ENCODE assay signal across 16 cellular contexts in the genomic region with DNA sequence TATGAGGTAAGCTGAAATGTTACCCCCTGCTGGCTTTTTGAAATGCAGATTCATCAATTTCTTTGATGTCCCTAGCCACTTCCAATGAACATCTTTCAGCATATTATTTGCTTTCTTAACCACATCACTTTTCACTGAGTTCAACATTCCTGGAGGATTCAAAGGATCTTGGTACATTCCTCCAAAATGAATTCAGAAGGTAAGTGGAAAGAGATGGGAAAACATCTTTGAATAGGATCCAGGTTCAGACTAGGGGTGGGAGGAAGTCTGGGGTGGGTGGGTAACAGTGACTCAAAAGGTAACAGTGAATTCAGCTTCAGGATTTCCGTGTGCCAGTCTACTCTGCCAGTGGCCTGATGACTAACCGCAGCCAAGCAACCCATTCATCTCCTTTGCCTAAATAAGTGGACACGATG.
"Had no signal": no experiment of that assay in that cellular context is flagged by ENCODE, and none has a peak within 500 bp of the region (broad histone marks: within the 10 kb centered on the region; RNA-seq: fewer than 3 reads in every experiment).

No MANE protein-coding gene starts in this region.

- H3K36me3 ChIP-seq: ascending aorta, sigmoid colon had no signal

- H3K27ac ChIP-seq: ascending aorta, hepatocyte, sigmoid colon had no signal

- H3K27me3 ChIP-seq: ascending aorta, hepatocyte, sigmoid colon had no signal

- H3K4me3 Mint-ChIP-seq: activated CD8-positive, alpha-beta T cell treated with anti-CD3 and anti-CD28 coated beads, Interleukin-2, amount 10 ng/mL, durations not matched to agents 7 days and 5 days; central memory CD8-positive, alpha-beta T cell; naive B cell had no signal

- ATAC-seq: activated CD4-positive, CD25-positive, alpha-beta regulatory T cell treated with anti-CD3 and anti-CD28 coated beads, Interleukin-2, amount 50 U/mL, for 24 hours; activated CD8-positive, alpha-beta T cell treated with anti-CD3 and anti-CD28 coated beads, Interleukin-2, amount 10 ng/mL, durations not matched to agents 7 days and 5 days had no signal

- H3K9me3 Mint-ChIP-seq: central memory CD8-positive, alpha-beta T cell; naive B cell had no signal

- H3K36me3 Mint-ChIP-seq: naive B cell had no signal

- H3K4me1 Mint-ChIP-seq: central memory CD8-positive, alpha-beta T cell; naive B cell had no signal

- H3K27ac Mint-ChIP-seq: activated CD8-positive, alpha-beta T cell treated with anti-CD3 and anti-CD28 coated beads, Interleukin-2, amount 10 ng/mL, durations not matched to agents 7 days and 5 days had no signal

- DNase-seq: activated CD8-positive, alpha-beta memory T cell treated with anti-CD3 and anti-CD28 coated beads, Interleukin-2, amount 50 U/mL, for 48 hours; activated CD8-positive, alpha-beta T cell treated with anti-CD3 and anti-CD28 coated beads, Interleukin-2, amount 10 ng/mL, durations not matched to agents 7 days and 5 days; activated naive CD4-positive, alpha-beta T cell; cortex of kidney; effector memory CD4-positive, alpha-beta T cell; naive B cell; sigmoid colon; stimulated activated CD4-positive, alpha-beta T cell treated with anti-CD3 and anti-CD28 coated beads, Interleukin-2, amount 100 ng/mL, for 24 hours; stimulated activated naive CD4-positive, alpha-beta T cell; substantia nigra; trophoblast cell had no signal

- H3K4me3 ChIP-seq: ascending aorta, hepatocyte, lung, sigmoid colon had no signal

- H3K9me3 ChIP-seq: ascending aorta, sigmoid colon had no signal
